In the genomic region with DNA sequence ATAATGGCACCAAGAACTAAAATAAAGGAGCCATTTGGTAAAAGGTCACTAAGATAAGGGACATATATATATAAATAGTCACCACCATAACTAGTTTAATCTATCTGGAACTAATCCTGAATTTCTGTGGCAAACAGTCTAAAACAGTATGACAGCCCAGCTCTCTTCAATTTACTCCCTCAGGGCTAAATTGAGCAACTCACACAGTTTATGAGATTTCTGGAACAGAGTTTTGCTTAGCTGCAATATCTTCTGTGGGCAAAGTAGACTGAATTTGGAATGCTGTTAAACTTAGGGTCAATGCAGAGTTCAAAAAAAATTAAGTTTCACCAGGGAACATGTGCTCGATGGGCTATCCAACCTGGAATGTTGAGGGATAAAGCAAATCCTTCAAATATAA, we compare ENCODE assay signal across 18 cellular contexts.
DNase-seq lines count a peak whose midpoint lies in the region; TF ChIP-seq lines count a peak whose summit lies in the region.
"Had no signal": no experiment of that assay in that cellular context is flagged by ENCODE, and none has a peak within 500 bp of the region (broad histone marks: within the 10 kb centered on the region; RNA-seq: fewer than 3 reads in every experiment).

No MANE protein-coding gene starts in this region.

- H3K9me3 Mint-ChIP-seq in HFFc6: no peaks in the 10 kb centered on the region
- H3K9me3 Mint-ChIP-seq: activated naive CD4-positive, alpha-beta T cell treated with anti-CD3 and anti-CD28 coated beads for 36 hours; activated T-cell treated with anti-CD3 and anti-CD28 coated beads, Interleukin-2, amount 50 U/mL, for 24 hours; mesothelial cell of epicardium; natural killer cell treated with Interleukin-12 subunit alpha and Interleukin-12 subunit beta and Interleukin-15 and Interleukin-18, amount 100 ng/mL, for 72 hours had no signal

- H3K27me3 ChIP-seq in esophagus muscularis mucosa: no peaks in the 10 kb centered on the region
- no peaks in the 10 kb centered on the region for H3K27me3 ChIP-seq in esophagus squamous epithelium
- H3K27me3 ChIP-seq: heart left ventricle, sigmoid colon, vagina had no signal

- H3K4me3 ChIP-seq in esophagus muscularis mucosa (no peak overlapping the region), skeletal muscle cell (ENCODE audit: low read depth, low read length) (no peak overlapping the region), esophagus squamous epithelium (no peak overlapping the region)
- H3K4me3 ChIP-seq: heart left ventricle, sigmoid colon, vagina had no signal

- TF ChIP-seq CTCF in HFFc6 (IDR thresholded peaks at IDR 0.05): no peak
- TF ChIP-seq CTCF in esophagus muscularis mucosa (IDR thresholded peaks at IDR 0.05): no peak
- TF ChIP-seq CTCF in esophagus squamous epithelium (IDR thresholded peaks at IDR 0.05): no peak

- H3K4me1 Mint-ChIP-seq in HFFc6 (ENCODE audit: low read depth): peaks cover 31% of the 10 kb centered on the region

- TF ChIP-seq EP300 in esophagus muscularis mucosa (IDR thresholded peaks at IDR 0.05): no peak

- no peaks in the 10 kb centered on the region for H3K36me3 Mint-ChIP-seq in HFFc6 (ENCODE audit: low read depth)
- H3K36me3 Mint-ChIP-seq: mesothelial cell of epicardium; natural killer cell treated with Interleukin-12 subunit alpha and Interleukin-12 subunit beta and Interleukin-15 and Interleukin-18, amount 100 ng/mL, for 72 hours had no signal

- peak; percentile 35 for DNase-seq in AG20443 (ENCODE audit: low spot score)
- peak; percentile 70 for DNase-seq in HFFc6
- peak; percentile 8 for DNase-seq in esophagus muscularis mucosa (ENCODE audit: extremely low spot score)
- peak; percentile 40 for DNase-seq in skeletal muscle cell (ENCODE audit: low read depth)
- DNase-seq in DMS153 treated with DMSO at 0.1 percent for 48 hours (lab: John Stamatoyannopoulos, UW; ENCODE audit: unreplicated experiment): no peak
- no peak for DNase-seq in esophagus squamous epithelium (lab: John Stamatoyannopoulos, UW)
- DNase-seq in erythroblast (lab: John Stamatoyannopoulos, UW): no peak
- DNase-seq: activated CD4-positive, CD25-positive, alpha-beta regulatory T cell treated with anti-CD3 and anti-CD28 coated beads, Interleukin-2, amount 50 U/mL, for 72 hours; activated T-cell treated with anti-CD3 and anti-CD28 coated beads, Interleukin-2, amount 50 U/mL, for 24 hours; DMS79 treated with DMSO at 0.1 percent for 48 hours; effector CD4-positive, alpha-beta T cell; heart left ventricle; sigmoid colon had no signal

- intact Hi-C loops in esophagus muscularis mucosa (cut with DNase I) (no loop called here), esophagus squamous epithelium (cut with DNase I) (no loop called here)

- no peak overlapping the region for H3K27ac Mint-ChIP-seq in HFFc6
- H3K27ac Mint-ChIP-seq: activated naive CD4-positive, alpha-beta T cell treated with anti-CD3 and anti-CD28 coated beads for 36 hours; activated T-cell treated with anti-CD3 and anti-CD28 coated beads, Interleukin-2, amount 50 U/mL, for 24 hours; mesothelial cell of epicardium; natural killer cell treated with Interleukin-12 subunit alpha and Interleukin-12 subunit beta and Interleukin-15 and Interleukin-18, amount 100 ng/mL, for 72 hours had no signal

- no peaks in the 10 kb centered on the region for H3K4me1 ChIP-seq in esophagus muscularis mucosa
- H3K4me1 ChIP-seq in esophagus squamous epithelium: no peaks in the 10 kb centered on the region
- H3K4me1 ChIP-seq: parathyroid adenoma, sigmoid colon had no signal

- WGBS in esophagus muscularis mucosa: 74% methylated on average over 1 of the region's 1 CpG
- WGBS in esophagus squamous epithelium, 2 donors: 54 to 76% methylated on average over 1 of the region's 1 CpG

- no peaks in the 10 kb centered on the region for H3K27me3 Mint-ChIP-seq in HFFc6 (ENCODE audit: insufficient read depth)

- H3K36me3 ChIP-seq in esophagus muscularis mucosa (no peaks in the 10 kb centered on the region), esophagus squamous epithelium (no peaks in the 10 kb centered on the region)
- H3K36me3 ChIP-seq: heart left ventricle, sigmoid colon, vagina had no signal

- no peak overlapping the region for H3K4me3 Mint-ChIP-seq in HFFc6
- H3K4me3 Mint-ChIP-seq: activated naive CD4-positive, alpha-beta T cell treated with anti-CD3 and anti-CD28 coated beads for 36 hours; activated T-cell treated with anti-CD3 and anti-CD28 coated beads, Interleukin-2, amount 50 U/mL, for 24 hours; mesothelial cell of epicardium; natural killer cell treated with Interleukin-12 subunit alpha and Interleukin-12 subunit beta and Interleukin-15 and Interleukin-18, amount 100 ng/mL, for 72 hours had no signal

- H3K27ac ChIP-seq in esophagus muscularis mucosa (replicated peaks in 1 of 4): no peak overlapping the region
- no peak overlapping the region for H3K27ac ChIP-seq in esophagus squamous epithelium
- H3K27ac ChIP-seq: heart left ventricle, parathyroid adenoma, sigmoid colon, vagina had no signal

- H3K9me3 ChIP-seq in esophagus muscularis mucosa (no peaks in the 10 kb centered on the region), esophagus squamous epithelium (no peaks in the 10 kb centered on the region)
- H3K9me3 ChIP-seq: sigmoid colon, vagina had no signal

- TF ChIP-seq POLR2A in esophagus muscularis mucosa (IDR thresholded peaks at IDR 0.05; ENCODE audit: low read depth) (no peak), esophagus squamous epithelium (IDR thresholded peaks at IDR 0.05) (no peak), erythroblast (IDR thresholded peaks at IDR 0.05; ENCODE audit: low read length) (no peak)

Comparison
In these comparisons a context has a peak if more than half of its experiments do, and no peak if none do; other contexts are left out.
1. DNase-seq: peak in AG20443 (single experiment), HFFc6 (single experiment), esophagus muscularis mucosa (single experiment) and skeletal muscle cell (single experiment); none in DMS153 treated with DMSO at 0.1 percent for 48 hours (single experiment), esophagus squamous epithelium (single experiment) and erythroblast (0 of 2).